Comparison of ENCODE assay signal across 8 cellular contexts in the genomic region with DNA sequence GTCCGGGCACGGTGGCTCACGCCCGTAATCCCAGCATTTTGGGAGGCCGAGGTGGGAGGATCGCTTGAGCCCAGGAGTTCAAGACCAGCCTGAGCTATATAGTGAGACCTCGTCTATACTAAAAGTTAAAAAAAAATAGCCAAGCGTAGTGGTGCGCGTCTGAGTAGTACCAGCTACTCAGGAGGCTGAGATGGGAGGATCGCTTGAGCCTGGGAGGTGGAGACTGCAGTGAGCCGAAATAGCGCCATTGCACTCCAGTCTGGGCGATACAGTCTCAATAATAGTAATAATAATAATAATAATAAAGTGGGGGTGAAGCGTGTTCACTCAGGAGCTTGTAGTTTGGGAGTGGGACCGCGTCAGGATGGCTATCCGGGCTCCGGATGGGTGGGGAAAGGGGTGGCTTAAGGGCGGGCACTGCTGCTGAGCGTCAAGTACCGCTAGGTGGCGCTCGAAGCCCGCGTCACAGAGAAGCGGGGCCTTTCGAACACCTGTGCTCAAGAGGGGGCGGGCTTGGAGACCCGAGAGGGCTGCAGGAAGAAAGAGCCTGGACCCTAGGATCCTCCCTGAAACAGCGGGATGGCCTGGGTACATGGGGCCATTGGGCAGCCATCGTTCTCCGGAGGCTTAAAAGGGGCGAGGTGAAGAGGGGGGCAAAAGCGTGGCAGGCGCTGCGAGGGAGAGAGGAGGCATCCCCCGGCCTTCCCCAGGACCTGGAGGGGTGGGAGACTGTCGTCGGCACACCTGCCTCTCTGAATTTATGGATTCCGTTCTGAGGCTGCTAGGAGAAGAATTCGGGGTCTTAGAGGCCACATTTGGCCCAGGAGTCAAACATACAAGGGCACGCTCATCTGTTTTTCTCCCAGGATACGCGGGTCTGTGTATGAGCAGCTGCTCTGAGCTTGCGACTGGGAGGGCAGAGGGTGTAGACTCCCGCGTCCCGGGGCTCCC. TPM values are rescaled to one million over a fixed set of nuclear protein-coding genes. Genes with fewer than 3 reads are reported as not detected.
DNase-seq lines count a peak whose midpoint lies in the region; ATAC-seq and TF ChIP-seq lines count a peak whose summit lies in the region.

No MANE protein-coding gene starts in this region.

- H3K4me1 Mint-ChIP-seq in CD8-positive, alpha-beta memory T cell = peaks cover 28 to 50% (median 40%) of the 10 kb centered on the region in 3 donors
- peaks cover 14 to 29% of the 10 kb centered on the region in 2 experiments for H3K4me1 Mint-ChIP-seq in H9
- H3K4me1 Mint-ChIP-seq in activated CD4-positive, alpha-beta memory T cell treated with anti-CD3 and anti-CD28 coated beads, Interleukin-2, amount 10 ng/mL, durations not matched to agents 7 days and 5 days = peaks cover 31% of the 10 kb centered on the region

- peak; percentile 60 to 79 (median 65) for DNase-seq in CD8-positive, alpha-beta memory T cell
- DNase-seq in H9 (peak; percentile 91), NCI-H510A treated with DMSO at 0.1 percent for 48 hours (lab: John Stamatoyannopoulos, UW) (peak; percentile 75), ecto neural progenitor cell (ENCODE audit: low spot score) (peak; percentile 89), mucosa of descending colon (peak in 2 of 3 donors; percentile 72 to 74), kidney glomerular epithelial cell (lab: John Stamatoyannopoulos, UW) (no peak)
- peak; percentile 74 for DNase-seq in activated CD4-positive, alpha-beta memory T cell treated with anti-CD3 and anti-CD28 coated beads, Interleukin-2, amount 10 ng/mL, durations not matched to agents 7 days and 5 days
- DNase-seq in stimulated activated CD8-positive, alpha-beta memory T cell treated with anti-CD3 and anti-CD28 coated beads, Interleukin-7, amount 100 ng/mL, for 24 hours (ENCODE audit: low read depth) = peak; percentile 58

- H4K20me1 ChIP-seq in H9 (ENCODE audit: control insufficient read depth, insufficient read depth, insufficient read length) = peaks cover 3% of the 10 kb centered on the region

- ATAC-seq in mucosa of descending colon = peak; percentile 74

- no peak overlapping the region for H3K18ac ChIP-seq in H9 (ENCODE audit: insufficient read length, low read depth, low read length)

- no peak overlapping the region for H2AK5ac ChIP-seq in H9 (ENCODE audit: insufficient read length, low read length)

- no peak overlapping the region for H2BK5ac ChIP-seq in H9 (ENCODE audit: insufficient read length, low read length)

- intact Hi-C loops in mucosa of descending colon (cut with DNase I, micrococcal nuclease) = loop anchor here in 1 of 2 donors (5.0 to 10.0 kb wide), 2 partner anchors 250 to 358 kb away; no protein-coding TSS in a partner anchor

- no peak overlapping the region for H4K91ac ChIP-seq in H9 (ENCODE audit: insufficient read length, low read depth, low read length)

- H3K27ac ChIP-seq in CD8-positive, alpha-beta memory T cell (ENCODE audit: low read depth, low read length) = no peak overlapping the region
- H3K27ac ChIP-seq in H9 (ENCODE audit: insufficient read length, low read depth, low read length) = no peak overlapping the region

- H3K9me3 ChIP-seq in CD8-positive, alpha-beta memory T cell (ENCODE audit: low read length) = no peaks in the 10 kb centered on the region
- no peaks in the 10 kb centered on the region for H3K9me3 ChIP-seq in H9 (ENCODE audit: control insufficient read depth, low read depth, low read length)
- no peaks in the 10 kb centered on the region for H3K9me3 ChIP-seq in mucosa of descending colon

- no peaks in the 10 kb centered on the region for H3K79me2 ChIP-seq in H9 (ENCODE audit: insufficient read depth, low read length)

- no peaks in the 10 kb centered on the region for H3K79me1 ChIP-seq in H9 (ENCODE audit: insufficient read depth, low read depth, low read length, poor library complexity, severe bottlenecking)

- no peak overlapping the region for H3K56ac ChIP-seq in H9 (ENCODE audit: insufficient read length, low read depth, low read length)

- H3T11ph ChIP-seq in H9 (ENCODE audit: low read length) = no peak overlapping the region

- H3K4me1 ChIP-seq in CD8-positive, alpha-beta memory T cell (ENCODE audit: insufficient read depth, low read length) = peaks cover 40% of the 10 kb centered on the region
- H3K4me1 ChIP-seq in H9 (ENCODE audit: insufficient read depth, low read length) = no peaks in the 10 kb centered on the region
- H3K4me1 ChIP-seq in mucosa of descending colon (ENCODE audit: low read depth) = peaks cover 17% of the 10 kb centered on the region

- WGBS in H9 (ENCODE audit: extremely low coverage, insufficient read length, low lambda C conversion rate) = no CpG with 5 or more reads among the region's 49 CpGs

- POLR2A ChIA-PET in CD8-positive, alpha-beta memory T cell (lab: Charles Lee) = interaction anchor here (0.7 to 0.8 kb wide), 2 partner anchors 367 to 388 kb away, joined by 4 read pairs; no protein-coding TSS in a partner anchor
- POLR2A ChIA-PET in activated CD4-positive, alpha-beta memory T cell treated with anti-CD3 and anti-CD28 coated beads, Interleukin-2, amount 10 ng/mL, durations not matched to agents 7 days and 5 days (lab: Charles Lee) = no interaction called here

- CTCF ChIA-PET in CD8-positive, alpha-beta memory T cell (lab: Charles Lee) = interaction anchor here (0.8 to 6.8 kb wide), 38 partner anchors 9 to 567 kb away, joined by 3 to 69 read pairs (median 4); a partner anchor contains a TSS
- CTCF ChIA-PET in activated CD4-positive, alpha-beta memory T cell treated with anti-CD3 and anti-CD28 coated beads, Interleukin-2, amount 10 ng/mL, durations not matched to agents 7 days and 5 days (lab: Charles Lee) = interaction anchor here (0.6 to 6.9 kb wide), 51 partner anchors 8 to 679 kb away, joined by 3 to 43 read pairs (median 4); a partner anchor contains a TSS

- no peak overlapping the region for H3K23ac ChIP-seq in H9 (ENCODE audit: insufficient read length, low read depth, low read length)

- no peak overlapping the region for H3K4ac ChIP-seq in H9 (ENCODE audit: low read depth, low read length)

- H2BK120ac ChIP-seq in H9 (ENCODE audit: low read depth, low read length, poor library complexity, severe bottlenecking) = no peak overlapping the region

- H4K5ac ChIP-seq in H9 (ENCODE audit: insufficient read length, low read depth, low read length) = no peak overlapping the region

- no peak overlapping the region for H2AFZ ChIP-seq in H9 (ENCODE audit: low read length)

- H2BK15ac ChIP-seq in H9 (ENCODE audit: low read depth, low read length) = no peak overlapping the region

- H2BK20ac ChIP-seq in H9 (ENCODE audit: low read depth, low read length, poor library complexity, severe bottlenecking) = no peak overlapping the region

- peak overlapping the region; percentile 15 for H3K4me2 ChIP-seq in H9 (ENCODE audit: insufficient read depth, insufficient read length, low read length)

- H3K9ac ChIP-seq in H9 (ENCODE audit: extremely low read depth, insufficient read length, low read length) = no peak overlapping the region

- peaks cover 66% of the 10 kb centered on the region for H3K27me3 ChIP-seq in CD8-positive, alpha-beta memory T cell (ENCODE audit: insufficient read depth, low read length, poor library complexity, severe bottlenecking)
- peaks cover 59% of the 10 kb centered on the region for H3K27me3 ChIP-seq in H9 (ENCODE audit: insufficient read depth, low read length)

- H3K36me3 Mint-ChIP-seq in CD8-positive, alpha-beta memory T cell = no peaks in the 10 kb centered on the region
- no peaks in the 10 kb centered on the region for H3K36me3 Mint-ChIP-seq in H9 (ENCODE audit: insufficient read depth in 1 of 3, low read depth in 3 of 3)
- no peaks in the 10 kb centered on the region for H3K36me3 Mint-ChIP-seq in activated CD4-positive, alpha-beta memory T cell treated with anti-CD3 and anti-CD28 coated beads, Interleukin-2, amount 10 ng/mL, durations not matched to agents 7 days and 5 days (ENCODE audit: low read depth)

- peak overlapping the region; percentile 11 to 86 (median 68) for H3K4me3 Mint-ChIP-seq in CD8-positive, alpha-beta memory T cell
- peak overlapping the region; percentile 47 to 86; a peak in 4 of 5 replicates for H3K4me3 Mint-ChIP-seq in H9
- H3K4me3 Mint-ChIP-seq in activated CD4-positive, alpha-beta memory T cell treated with anti-CD3 and anti-CD28 coated beads, Interleukin-2, amount 10 ng/mL, durations not matched to agents 7 days and 5 days = no peak overlapping the region

- H3K9me3 Mint-ChIP-seq in CD8-positive, alpha-beta memory T cell = peaks cover 0 to 1% (median 0%) of the 10 kb centered on the region in 5 donors
- no peaks in the 10 kb centered on the region; a peak in 1 of 5 replicates for H3K9me3 Mint-ChIP-seq in H9
- H3K9me3 Mint-ChIP-seq in activated CD4-positive, alpha-beta memory T cell treated with anti-CD3 and anti-CD28 coated beads, Interleukin-2, amount 10 ng/mL, durations not matched to agents 7 days and 5 days = no peaks in the 10 kb centered on the region

- H3K27ac Mint-ChIP-seq in CD8-positive, alpha-beta memory T cell = peak overlapping the region in 2 of 8 donors; percentile 3 to 78
- no peak overlapping the region for H3K27ac Mint-ChIP-seq in H9
- H3K27ac Mint-ChIP-seq in activated CD4-positive, alpha-beta memory T cell treated with anti-CD3 and anti-CD28 coated beads, Interleukin-2, amount 10 ng/mL, durations not matched to agents 7 days and 5 days = peak overlapping the region; percentile 46

- no peak overlapping the region for H4K8ac ChIP-seq in H9 (replicated peaks; ENCODE audit: insufficient read length, low read depth, low read length)

- no peaks in the 10 kb centered on the region for H3K36me3 ChIP-seq in CD8-positive, alpha-beta memory T cell (ENCODE audit: insufficient read depth, low read length)
- no peaks in the 10 kb centered on the region for H3K36me3 ChIP-seq in mucosa of descending colon (ENCODE audit: low read depth)

- H3K27me3 Mint-ChIP-seq in CD8-positive, alpha-beta memory T cell = peaks cover 68 to 81% of the 10 kb centered on the region in 2 donors
- H3K27me3 Mint-ChIP-seq in H9 (ENCODE audit: low read depth) = peaks cover 100% of the 10 kb centered on the region
- H3K27me3 Mint-ChIP-seq in activated CD4-positive, alpha-beta memory T cell treated with anti-CD3 and anti-CD28 coated beads, Interleukin-2, amount 10 ng/mL, durations not matched to agents 7 days and 5 days = peaks cover 73% of the 10 kb centered on the region

- H2BK12ac ChIP-seq in H9 (ENCODE audit: insufficient read length, low read depth, low read length) = no peak overlapping the region

- H3K23me2 ChIP-seq in H9 (ENCODE audit: insufficient read length, low read depth, low read length, poor library complexity, severe bottlenecking) = peaks cover 7% of the 10 kb centered on the region

- H3K14ac ChIP-seq in H9 (ENCODE audit: insufficient read depth, low read length) = no peak overlapping the region

- peak; percentile 97 for TF ChIP-seq CTCF in H9 (conservative IDR thresholded peaks at IDR 0.05)
- TF ChIP-seq CTCF in mucosa of descending colon (IDR thresholded peaks at IDR 0.05) = peak; percentile 73

- H3K4me3 ChIP-seq in CD8-positive, alpha-beta memory T cell (ENCODE audit: low read length) = peak overlapping the region; percentile 50
- H3K4me3 ChIP-seq in mucosa of descending colon = no peak overlapping the region

RNA-seq across cellular contexts. Expression of a gene that starts 14.5 kb away (rescaled TPM):
- total RNA-seq in CD8-positive, alpha-beta memory T cell = not detected
- polyA plus RNA-seq in CD8-positive, alpha-beta memory T cell = not detected
- not detected in 2 replicates for total RNA-seq in H9 (2021)
- total RNA-seq in activated CD4-positive, alpha-beta memory T cell treated with anti-CD3 and anti-CD28 coated beads, Interleukin-2, amount 10 ng/mL, durations not matched to agents 7 days and 5 days = not detected
- not detected for total RNA-seq in mucosa of descending colon
